37 cellular contexts compared by ENCODE assay signal in genomic region chr6:86961432-86962200, GRCh38. TPM values are rescaled to one million over a fixed set of nuclear protein-coding genes. Genes with fewer than 3 reads are reported as not detected.
"Had no signal": no experiment of that assay in that cellular context is flagged by ENCODE, and none has a peak within 500 bp of the region (broad histone marks: within the 10 kb centered on the region; RNA-seq: fewer than 3 reads in every experiment).

No MANE protein-coding gene starts in this region.

- H3K36me3 ChIP-seq: ascending aorta, colonic mucosa, gastroesophageal sphincter, left ventricle myocardium inferior, sigmoid colon, upper lobe of right lung, WERI-Rb-1 had no signal

- H2AFZ ChIP-seq: hepatocyte had no signal

- H3K4me2 ChIP-seq: hepatocyte had no signal

- H3K79me2 ChIP-seq: hepatocyte had no signal

- H3K9me3 ChIP-seq: ascending aorta, colonic mucosa, gastroesophageal sphincter, left ventricle myocardium inferior, mucosa of descending colon, sigmoid colon, upper lobe of right lung had no signal

- FAIRE-seq: small intestine, TTC549 had no signal

- H3K4me1 ChIP-seq: ascending aorta, colonic mucosa, gastroesophageal sphincter, left ventricle myocardium inferior, sigmoid colon, upper lobe of right lung had no signal

- H3K27ac ChIP-seq: ascending aorta, colonic mucosa, dorsolateral prefrontal cortex, gastroesophageal sphincter, hepatocyte, left ventricle myocardium inferior, sigmoid colon, upper lobe of right lung, WERI-Rb-1 had no signal

- H3K4me3 ChIP-seq: ascending aorta, colonic mucosa, dorsolateral prefrontal cortex, gastroesophageal sphincter, hepatocyte, left ventricle myocardium inferior, lung, mucosa of descending colon, sigmoid colon, upper lobe of right lung had no signal

- H3K27me3 ChIP-seq: ascending aorta, colonic mucosa, dorsolateral prefrontal cortex, gastroesophageal sphincter, hepatocyte, sigmoid colon, upper lobe of right lung had no signal

- DNase-seq: activated CD4-positive, alpha-beta memory T cell treated with anti-CD3 and anti-CD28 coated beads, Interleukin-2, amount 10 ng/mL, durations not matched to agents 7 days and 5 days; activated CD4-positive, alpha-beta T cell treated with anti-CD3 and anti-CD28 coated beads, Interleukin-2, amount 10 ng/mL, durations not matched to agents 24 days and 14 days; activated CD4-positive, CD25-positive, alpha-beta regulatory T cell treated with anti-CD3 and anti-CD28 coated beads, Interleukin-2, amount 50 U/mL, for 72 hours; activated CD8-positive, alpha-beta memory T cell treated with anti-CD3 and anti-CD28 coated beads, Interleukin-2, amount 50 U/mL, for 48 hours; activated gamma-delta T cell; activated naive CD4-positive, alpha-beta T cell treated with anti-CD3 and anti-CD28 coated beads, Interleukin-2, amount 10 ng/mL, durations not matched to agents 7 days and 5 days; activated naive CD8-positive, alpha-beta T cell treated with anti-CD3 and anti-CD28 coated beads, Interleukin-2, amount 10 ng/mL, durations not matched to agents 7 days and 5 days; activated T-cell treated with anti-CD3 and anti-CD28 coated beads, Interleukin-2, amount 50 U/mL, for 24 hours; cerebellar nuclear complex; colonic mucosa; dorsolateral prefrontal cortex; effector memory CD4-positive, alpha-beta T cell; erythroblast; islet precursor cell; left ventricle myocardium inferior; mucosa of descending colon; posterior cingulate gyrus; sigmoid colon; small intestine; stimulated activated CD4-positive, alpha-beta T cell treated with anti-CD3 and anti-CD28 coated beads, Interleukin-1b, Interleukin-23, amount 100 ng/mL, for 48 hours; stimulated activated CD4-positive, alpha-beta T cell treated with anti-CD3 and anti-CD28 coated beads, Interleukin-4, amount 100 ng/mL, for 4 hours; stimulated activated CD8-positive, alpha-beta memory T cell treated with anti-CD3 and anti-CD28 coated beads, Interleukin-4, amount 100 ng/mL, for 48 hours; stimulated activated naive CD8-positive, alpha-beta T cell treated with anti-CD3 and anti-CD28 coated beads, Interleukin-15, amount 100 ng/mL, for 72 hours; substantia nigra; T-helper 9 cell; upper lobe of right lung; WERI-Rb-1 had no signal

RNA-seq across cellular contexts. Expression of gene HTR1E, which starts 24.3 kb away (rescaled TPM):
- total RNA-seq: activated CD4-positive, alpha-beta memory T cell treated with anti-CD3 and anti-CD28 coated beads, Interleukin-2, amount 10 ng/mL, durations not matched to agents 7 days and 5 days; activated CD4-positive, alpha-beta T cell treated with anti-CD3 and anti-CD28 coated beads, Interleukin-2, amount 10 ng/mL, durations not matched to agents 24 days and 14 days; activated naive CD8-positive, alpha-beta T cell treated with anti-CD3 and anti-CD28 coated beads, Interleukin-2, amount 10 ng/mL, durations not matched to agents 7 days and 5 days; ascending aorta; colonic mucosa; left ventricle myocardium inferior; lung; mesenteric fat pad; mucosa of descending colon; myocyte; natural killer cell treated with Interleukin-12 subunit alpha and Interleukin-12 subunit beta and Interleukin-15 and Interleukin-18, amount 100 ng/mL, for 72 hours; osteoblast; sigmoid colon; upper lobe of right lung had no signal
- polyA plus RNA-seq: lung, small intestine, thymus had no signal
